ENCODE assay signal across 9 cellular contexts in the genomic region with DNA sequence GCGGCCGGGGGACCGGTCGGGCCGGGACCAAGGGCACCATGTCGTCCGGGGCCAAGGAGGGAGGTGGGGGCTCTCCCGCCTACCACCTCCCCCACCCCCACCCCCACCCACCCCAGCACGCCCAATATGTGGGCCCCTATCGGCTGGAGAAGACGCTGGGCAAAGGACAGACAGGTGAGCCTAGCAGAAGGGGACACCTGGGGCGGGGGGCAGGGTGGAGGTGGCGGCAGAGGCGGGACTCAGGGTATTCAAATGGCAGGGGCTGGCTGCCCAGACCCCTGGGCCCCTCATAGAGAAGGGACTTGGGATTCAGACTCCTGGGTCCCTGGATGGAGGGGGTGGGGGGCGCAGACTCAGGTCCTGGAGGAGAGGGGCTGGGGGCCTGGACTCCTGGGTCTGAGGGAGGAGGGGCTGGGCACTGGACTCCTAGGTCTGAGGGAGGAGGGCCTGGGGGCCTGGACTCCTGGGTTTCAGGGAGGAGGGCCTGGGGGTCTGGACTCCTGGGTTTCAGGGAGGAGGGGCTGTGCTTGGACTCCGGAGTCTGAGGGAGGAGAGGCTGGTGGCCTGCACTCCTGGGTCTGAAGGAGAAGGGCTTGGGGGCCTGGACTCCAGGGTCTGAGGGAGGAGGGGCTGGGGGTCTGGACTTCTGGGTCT. TPM values are rescaled to one million over a fixed set of nuclear protein-coding genes. Genes with fewer than 3 reads are reported as not detected.
DNase-seq lines count a peak whose midpoint lies in the region; ATAC-seq, FAIRE-seq and TF ChIP-seq lines count a peak whose summit lies in the region.
"Had no signal": no experiment of that assay in that cellular context is flagged by ENCODE, and none has a peak within 500 bp of the region (broad histone marks: within the 10 kb centered on the region; RNA-seq: fewer than 3 reads in every experiment).

No MANE protein-coding gene starts in this region.

- H3K27ac ChIP-seq in mammary epithelial cell (ENCODE audit: insufficient read depth, low read depth, low read length) (no peak overlapping the region), K562 (ENCODE audit: extremely low read depth, low read depth, low read length) (peak overlapping the region; percentile 52; the same call in 1 of the 3 replicates), lower lobe of right lung (no peak overlapping the region), urinary bladder (ENCODE audit: low read depth) (no peak overlapping the region)

- H3K9me1 ChIP-seq in K562 (ENCODE audit: control insufficient read depth, insufficient read depth, low read length) = no peaks in the 10 kb centered on the region

- H3K4me3 ChIP-seq in mammary epithelial cell (replicated peaks in 1 of 3; ENCODE audit: insufficient read depth in 1 of 3, low read depth in 2 of 3, low read length in 3 of 3) = no peak overlapping the region
- H3K4me3 ChIP-seq in K562 = peak overlapping the region; percentile 42
- peak overlapping the region; percentile 29 for H3K4me3 ChIP-seq in lower lobe of right lung
- peak overlapping the region; percentile 64 for H3K4me3 ChIP-seq in urinary bladder (ENCODE audit: low read depth, low read length)

- peak overlapping the region; percentile 47 for H3K4me3 Mint-ChIP-seq in MCF 10A (ENCODE audit: unreplicated experiment)

- H3K79me2 ChIP-seq in mammary epithelial cell (ENCODE audit: insufficient read depth, low read length) = peaks cover 1% of the 10 kb centered on the region
- peaks cover 3% of the 10 kb centered on the region; the same call in 1 of the 3 replicates for H3K79me2 ChIP-seq in K562 (ENCODE audit: control insufficient read depth, insufficient read depth, low read length)

- H4K20me1 ChIP-seq in mammary epithelial cell (ENCODE audit: insufficient read depth, low read length) (no peaks in the 10 kb centered on the region), K562 (replicated peaks; ENCODE audit: control insufficient read depth, insufficient read depth, low read length) (no peaks in the 10 kb centered on the region)

- CTCF ChIA-PET in MCF 10A (lab: Yijun Ruan, JAX) (interaction anchor here (0.6 kb wide), 1 partner anchor 102 kb away, joined by 3 read pairs; no protein-coding TSS in a partner anchor), mammary epithelial cell (lab: Charles Lee; ENCODE audit: low non-redundant PET) (no interaction called here), K562 (lab: Yijun Ruan, JAX; ENCODE audit: low intra/inter-chr PET ratio) (no interaction called here)

- POLR2A ChIA-PET in MCF 10A (lab: Yijun Ruan, JAX) = no interaction called here
- POLR2A ChIA-PET in K562 (lab: Yijun Ruan, JAX) = no interaction called here

- H3K9ac ChIP-seq in mammary epithelial cell (ENCODE audit: insufficient read depth, low read length) (no peak overlapping the region), K562 (ENCODE audit: insufficient read depth in 1 of 2, low read depth in 2 of 2, low read length in 2 of 2) (peak overlapping the region in 1 of 2 experiments; percentile 81; a peak in 2 of 4 replicates)

- no peak for TF ChIP-seq CTCF in MCF 10A (IDR thresholded peaks at IDR 0.05; ENCODE audit: unreplicated experiment)
- no peak for TF ChIP-seq CTCF in mammary epithelial cell (conservative IDR thresholded peaks at IDR 0.05 in 1 of 2, IDR thresholded peaks at IDR 0.05 in 1 of 2; ENCODE audit: extremely low read depth in 1 of 2, insufficient read depth in 1 of 2, low read depth in 1 of 2, low read length in 2 of 2)
- TF ChIP-seq CTCF in K562 (IDR thresholded peaks at IDR 0.05 in 2 of 3, conservative IDR thresholded peaks at IDR 0.05 in 1 of 3; ENCODE audit: insufficient read depth in 2 of 3, low read depth in 1 of 3, low read length in 3 of 3) = no peak
- TF ChIP-seq CTCF in lower lobe of right lung (IDR thresholded peaks at IDR 0.05) = no peak

- no peak for TF ChIP-seq EP300 in K562 (IDR thresholded peaks at IDR 0.05; ENCODE audit: low read length)

- no peak for TF ChIP-seq RAD21 in K562 (CRISPR knock-in tag; conservative IDR thresholded peaks at IDR 0.05 in 1 of 2, IDR thresholded peaks at IDR 0.05 in 1 of 2)

- H2AFZ ChIP-seq in mammary epithelial cell (ENCODE audit: low read depth, low read length) = no peak overlapping the region
- no peak overlapping the region for H2AFZ ChIP-seq in K562 (ENCODE audit: low read depth, low read length)

- H3K36me3 ChIP-seq in mammary epithelial cell (ENCODE audit: insufficient read depth, low read length) (no peaks in the 10 kb centered on the region), K562 (ENCODE audit: control insufficient read depth, insufficient read depth, low read length) (no peaks in the 10 kb centered on the region), lower lobe of right lung (no peaks in the 10 kb centered on the region), urinary bladder (ENCODE audit: insufficient read depth) (no peaks in the 10 kb centered on the region)

- no peak for ATAC-seq in K562
- ATAC-seq in lower lobe of right lung = no peak
- ATAC-seq in HG03469 (IDR thresholded peaks at IDR 0.05; ENCODE audit: unreplicated experiment) = no peak
- no peak for ATAC-seq in HG02588 (IDR thresholded peaks at IDR 0.05; ENCODE audit: unreplicated experiment)

- H3K4me1 Mint-ChIP-seq in MCF 10A (ENCODE audit: insufficient read depth, unreplicated experiment) = peaks cover 28% of the 10 kb centered on the region

- H3K36me3 Mint-ChIP-seq in MCF 10A (ENCODE audit: insufficient read depth, unreplicated experiment) = no peaks in the 10 kb centered on the region

- BruUV-seq in MCF 10A (replicated peaks; lab: Mats Ljungman, UMichigan) (no TSS peak), mammary epithelial cell (replicated peaks; lab: Mats Ljungman, UMichigan) (no TSS peak), K562 (replicated peaks; lab: Mats Ljungman, UMichigan) (no TSS peak)

- no peaks in the 10 kb centered on the region for H3K4me1 ChIP-seq in mammary epithelial cell (ENCODE audit: insufficient read depth, low read length)
- H3K4me1 ChIP-seq in K562 (replicated peaks in 1 of 2; ENCODE audit: control insufficient read depth in 2 of 2, insufficient read depth in 2 of 2, low read length in 2 of 2) = peaks cover 14 to 44% of the 10 kb centered on the region in 2 experiments
- peaks cover 8% of the 10 kb centered on the region for H3K4me1 ChIP-seq in lower lobe of right lung
- no peaks in the 10 kb centered on the region for H3K4me1 ChIP-seq in urinary bladder (ENCODE audit: insufficient read depth)

- FAIRE-seq in K562 (lab: Jason Lieb, UNC) = no peak

- intact Hi-C loops in MCF 10A (cut with micrococcal nuclease) (no loop called here), mammary epithelial cell (cut with micrococcal nuclease) (loop anchor here (5.0 kb wide), 1 partner anchor 117 kb away; a partner anchor contains a TSS), K562 (cut with micrococcal nuclease) (no loop called here), lower lobe of right lung (cut with DNase I) (no loop called here)

- WGBS in mammary epithelial cell (ENCODE audit: low coverage, missing lambda C conversion rate) = 100% methylated on average over 1 of the region's 16 CpGs
- WGBS in K562 (ENCODE audit: insufficient coverage, low coverage, missing lambda C conversion rate) = no CpG with 5 or more reads among the region's 16 CpGs
- WGBS in urinary bladder = 13% methylated on average over 16 of the region's 16 CpGs

- no peak for TF ChIP-seq POLR2A in K562 (conservative IDR thresholded peaks at IDR 0.05)

- H3K27me3 ChIP-seq in mammary epithelial cell (ENCODE audit: insufficient read depth, low read length) (no peaks in the 10 kb centered on the region), K562 (ENCODE audit: control insufficient read depth in 2 of 2, insufficient read depth in 2 of 2, low read length in 2 of 2) (no peaks in the 10 kb centered on the region), lower lobe of right lung (ENCODE audit: low read depth) (peaks cover 11% of the 10 kb centered on the region)

- dilution Hi-C loops in mammary epithelial cell (cut with HindIII; ENCODE audit: low sequenced_read_pairs) = no loop called here

- H3K9me3 ChIP-seq in mammary epithelial cell (replicated peaks; ENCODE audit: insufficient read depth, low read length) = no peaks in the 10 kb centered on the region
- H3K9me3 ChIP-seq in K562 (replicated peaks; ENCODE audit: control insufficient read depth, insufficient read depth, low read depth, low read length) = no peaks in the 10 kb centered on the region
- H3K9me3 ChIP-seq in lower lobe of right lung = no peaks in the 10 kb centered on the region

- in situ Hi-C loops in mammary epithelial cell (cut with MboI; ENCODE audit: low sequenced_read_pairs in 2 of 2) (no loop called here), K562 (cut with MboI) (loop anchor here (10.0 kb wide), 1 partner anchor 340 kb away; a partner anchor contains a TSS)

- DNase-seq in MCF 10A (ENCODE audit: unreplicated experiment) (no peak), mammary epithelial cell (no peak), K562 (ENCODE audit: extremely low read depth in 1 of 4, low spot score in 3 of 4) (no peak), lower lobe of right lung (no peak), SIG-M5 treated with dmso at 0.1 percent for 504 hours (lab: John Stamatoyannopoulos, UW; ENCODE audit: unreplicated experiment) (no peak)
- DNase-seq: SW 1271 had no signal

- no peaks in the 10 kb centered on the region for H3K9me3 Mint-ChIP-seq in MCF 10A (ENCODE audit: unreplicated experiment)

- no peak overlapping the region for H3K27ac Mint-ChIP-seq in MCF 10A (ENCODE audit: low read depth, unreplicated experiment)

- peaks cover 12% of the 10 kb centered on the region for H3K27me3 Mint-ChIP-seq in MCF 10A (ENCODE audit: insufficient read depth, unreplicated experiment)

- H3K4me2 ChIP-seq in mammary epithelial cell (ENCODE audit: insufficient read depth, low read depth, low read length) (no peak overlapping the region), K562 (ENCODE audit: insufficient read depth, low read length) (no peak overlapping the region)

RNA-seq across cellular contexts. Expression of a gene that starts 0.7 kb away (rescaled TPM):
- 3.8 and 5.1 TPM in 2 replicates for total RNA-seq in MCF 10A (2022)
- total RNA-seq in mammary epithelial cell = 1 to 10 TPM; 1.5 to 4.2 TPM
- polyA plus RNA-seq in mammary epithelial cell = 0.27 TPM
- 0.36 TPM for polyA minus RNA-seq in mammary epithelial cell
- total RNA-seq in K562 (2011; cell fraction: chromatin; rRNA removed; ENCODE audit: low replicate concordance) = 28.5 and 48.4 TPM in 2 replicates
- total RNA-seq in K562 (2011; cell fraction: nucleolus; rRNA removed) = 21.7 and 25.3 TPM in 2 replicates
- 13.4 and 18.0 TPM in 2 replicates for total RNA-seq in K562 (2011; cell fraction: nucleoplasm; rRNA removed)
- 3.8 and 5.0 TPM in 2 replicates for total RNA-seq in K562 (2014; rRNA removed)
- 1.6 and 1.7 TPM in 2 replicates for total RNA-seq in K562 (2014; rRNA removed; fragmentation: Illumina TruSeq; extraction: Trizol)
- total RNA-seq in K562 (2015; rRNA removed; fragmentation: Illumina TruSeq; extraction: Trizol) = 1.3 and 1.7 TPM in 2 replicates
- 5.6 and 8.1 TPM in 2 replicates for total RNA-seq in K562 (2021)
- 3.5 and 3.6 TPM in 2 replicates for polyA plus RNA-seq in K562 (2011; rRNA removed)
- polyA plus RNA-seq in K562 (2011; cell fraction: cytosol; rRNA removed) = 4.7 and 5.3 TPM in 2 replicates
- 46.8 and 66.1 TPM in 2 replicates for polyA plus RNA-seq in K562 (2011; cell fraction: nucleus; rRNA removed)
- polyA plus RNA-seq in K562 (2012) = 4.6 and 18.4 TPM in 2 replicates
- polyA plus RNA-seq in K562 (2014; fragmentation: Illumina TruSeq; extraction: Trizol) = 4.3 and 4.5 TPM in 2 replicates
- not detected for polyA plus RNA-seq in K562 (2014; fragmentation: Nextera tagmentation; extraction: Ambion mirVana)
- polyA plus RNA-seq in K562 (2014; rRNA removed) = 9.3 and 9.8 TPM in 2 replicates
- polyA minus RNA-seq in K562 (2011; rRNA and poly(A)+ RNA removed) = 1.7 and 2.2 TPM in 2 replicates
- 1.1 and 2.1 TPM in 2 replicates for polyA minus RNA-seq in K562 (2011; cell fraction: cytosol; rRNA and poly(A)+ RNA removed)
- 7.0 and 11.6 TPM in 2 replicates for polyA minus RNA-seq in K562 (2011; cell fraction: nucleus; rRNA and poly(A)+ RNA removed)
- 1.0 TPM for total RNA-seq in lower lobe of right lung
- 9.7 TPM for total RNA-seq in urinary bladder
- polyA plus RNA-seq in urinary bladder = 8.8 TPM

RNA-seq across cellular contexts. Expression of a gene that starts 4.6 kb away (rescaled TPM):
- total RNA-seq in MCF 10A (2022) (49.2 and 53.1 TPM in 2 replicates), mammary epithelial cell (10 to 100 TPM; 27.5 to 42.9 TPM), K562 (2014; rRNA removed) (54.6 and 63.3 TPM in 2 replicates), K562 (2014; rRNA removed; fragmentation: Illumina TruSeq; extraction: Trizol) (12.3 and 13.9 TPM in 2 replicates), K562 (2015; rRNA removed; fragmentation: Illumina TruSeq; extraction: Trizol) (38.7 and 41.3 TPM in 2 replicates), K562 (2021) (81.3 and 85.8 TPM in 2 replicates), lower lobe of right lung (23.9 TPM), urinary bladder (6.5 TPM)
- polyA plus RNA-seq in mammary epithelial cell (36.7 TPM), K562 (2011; rRNA removed) (20.6 and 30.4 TPM in 2 replicates), K562 (2014; fragmentation: Illumina TruSeq; extraction: Trizol) (21.8 and 37.7 TPM in 2 replicates), K562 (2014; fragmentation: Nextera tagmentation; extraction: Ambion mirVana) (1 to 10 TPM in 1 of 2 experiments, under 1 TPM in 1; 0.83 to 1.5 TPM), K562 (2014; rRNA removed) (59.0 and 62.3 TPM in 2 replicates), urinary bladder (56.3 TPM)
- 19.2 TPM for polyA minus RNA-seq in mammary epithelial cell
- total RNA-seq in K562 (2011; cell fraction: chromatin; rRNA removed; ENCODE audit: low replicate concordance) = 1.8 and 7.4 TPM in 2 replicates
- 14.1 and 16.0 TPM in 2 replicates for total RNA-seq in K562 (2011; cell fraction: nucleolus; rRNA removed)
- 5.8 and 8.5 TPM in 2 replicates for total RNA-seq in K562 (2011; cell fraction: nucleoplasm; rRNA removed)
- polyA plus RNA-seq in K562 (2011; cell fraction: cytosol; rRNA removed) = 38.3 and 103 TPM in 2 replicates
- 17.4 and 24.9 TPM in 2 replicates for polyA plus RNA-seq in K562 (2011; cell fraction: nucleus; rRNA removed)
- polyA plus RNA-seq in K562 (2012) = 67.2 and 80.0 TPM in 2 replicates
- 5.2 and 9.1 TPM in 2 replicates for polyA minus RNA-seq in K562 (2011; rRNA and poly(A)+ RNA removed)
- 23.1 and 31.8 TPM in 2 replicates for polyA minus RNA-seq in K562 (2011; cell fraction: cytosol; rRNA and poly(A)+ RNA removed)
- 6.2 and 6.8 TPM in 2 replicates for polyA minus RNA-seq in K562 (2011; cell fraction: nucleus; rRNA and poly(A)+ RNA removed)

RNA-seq across cellular contexts. Expression of a gene that starts 25.7 kb away (rescaled TPM):
- 70.6 and 78.9 TPM in 2 replicates for total RNA-seq in MCF 10A (2022)
- total RNA-seq in mammary epithelial cell = 10 to 100 TPM; 28.3 to 74.2 TPM
- 50.8 TPM for polyA plus RNA-seq in mammary epithelial cell
- polyA minus RNA-seq in mammary epithelial cell = 115 TPM
- 138 and 331 TPM in 2 replicates for total RNA-seq in K562 (2011; cell fraction: chromatin; rRNA removed; ENCODE audit: low replicate concordance)
- total RNA-seq in K562 (2011; cell fraction: nucleolus; rRNA removed) = 170 and 181 TPM in 2 replicates
- 119 and 126 TPM in 2 replicates for total RNA-seq in K562 (2011; cell fraction: nucleoplasm; rRNA removed)
- total RNA-seq in K562 (2014; rRNA removed) = 58.3 and 78.9 TPM in 2 replicates
- 25.5 and 28.1 TPM in 2 replicates for total RNA-seq in K562 (2014; rRNA removed; fragmentation: Illumina TruSeq; extraction: Trizol)
- 37.2 and 39.6 TPM in 2 replicates for total RNA-seq in K562 (2015; rRNA removed; fragmentation: Illumina TruSeq; extraction: Trizol)
- total RNA-seq in K562 (2021) = 115 and 135 TPM in 2 replicates
- 37.0 and 59.5 TPM in 2 replicates for polyA plus RNA-seq in K562 (2011; rRNA removed)
- 51.6 and 73.6 TPM in 2 replicates for polyA plus RNA-seq in K562 (2011; cell fraction: cytosol; rRNA removed)
- 101 and 109 TPM in 2 replicates for polyA plus RNA-seq in K562 (2011; cell fraction: nucleus; rRNA removed)
- 69.7 and 88.1 TPM in 2 replicates for polyA plus RNA-seq in K562 (2012)
- 42.6 and 75.6 TPM in 2 replicates for polyA plus RNA-seq in K562 (2014; fragmentation: Illumina TruSeq; extraction: Trizol)
- under 1 TPM; 0.48 to 0.89 TPM for polyA plus RNA-seq in K562 (2014; fragmentation: Nextera tagmentation; extraction: Ambion mirVana)
- 72.9 and 82.6 TPM in 2 replicates for polyA plus RNA-seq in K562 (2014; rRNA removed)
- 47.1 and 60.9 TPM in 2 replicates for polyA minus RNA-seq in K562 (2011; rRNA and poly(A)+ RNA removed)
- polyA minus RNA-seq in K562 (2011; cell fraction: cytosol; rRNA and poly(A)+ RNA removed) = 68.7 and 77.1 TPM in 2 replicates
- polyA minus RNA-seq in K562 (2011; cell fraction: nucleus; rRNA and poly(A)+ RNA removed) = 31.9 and 52.0 TPM in 2 replicates
- total RNA-seq in lower lobe of right lung = 69.1 TPM
- total RNA-seq in urinary bladder = 14.5 TPM
- 43.1 TPM for polyA plus RNA-seq in urinary bladder

RNA-seq across cellular contexts. Expression of a gene that starts 40.6 kb away (rescaled TPM):
- total RNA-seq in MCF 10A (2022) (not detected in 2 replicates), mammary epithelial cell (not detected), K562 (2014; rRNA removed) (0.91 and 1.0 TPM in 2 replicates), K562 (2014; rRNA removed; fragmentation: Illumina TruSeq; extraction: Trizol) (0.47 TPM in 1 of 2 replicates, not detected in the other), K562 (2015; rRNA removed; fragmentation: Illumina TruSeq; extraction: Trizol) (0.57 and 1.3 TPM in 2 replicates), K562 (2021) (1.2 and 1.4 TPM in 2 replicates), lower lobe of right lung (45.5 TPM), urinary bladder (0.48 TPM)
- polyA plus RNA-seq in mammary epithelial cell (not detected), K562 (2011; rRNA removed) (0.55 and 0.67 TPM in 2 replicates), K562 (2014; fragmentation: Illumina TruSeq; extraction: Trizol) (0.56 and 0.82 TPM in 2 replicates), K562 (2014; fragmentation: Nextera tagmentation; extraction: Ambion mirVana) (not detected), K562 (2014; rRNA removed) (0.47 and 0.74 TPM in 2 replicates), urinary bladder (1.7 TPM)
- not detected for polyA minus RNA-seq in mammary epithelial cell
- total RNA-seq in K562 (2011; cell fraction: chromatin; rRNA removed; ENCODE audit: low replicate concordance) = 1.7 and 5.3 TPM in 2 replicates
- 4.7 and 5.2 TPM in 2 replicates for total RNA-seq in K562 (2011; cell fraction: nucleolus; rRNA removed)
- total RNA-seq in K562 (2011; cell fraction: nucleoplasm; rRNA removed) = 2.2 and 3.8 TPM in 2 replicates
- 1.2 and 2.9 TPM in 2 replicates for polyA plus RNA-seq in K562 (2011; cell fraction: cytosol; rRNA removed)
- polyA plus RNA-seq in K562 (2011; cell fraction: nucleus; rRNA removed) = 1.1 and 3.2 TPM in 2 replicates
- 1.2 and 3.1 TPM in 2 replicates for polyA plus RNA-seq in K562 (2012)
- not detected in 2 replicates for polyA minus RNA-seq in K562 (2011; rRNA and poly(A)+ RNA removed)
- polyA minus RNA-seq in K562 (2011; cell fraction: cytosol; rRNA and poly(A)+ RNA removed) = 2.3 TPM in 1 of 2 replicates, not detected in the other
- polyA minus RNA-seq in K562 (2011; cell fraction: nucleus; rRNA and poly(A)+ RNA removed) = 1.00 and 1.2 TPM in 2 replicates

RNA-seq across cellular contexts. Expression of a gene that starts 55.1 kb away (rescaled TPM):
- total RNA-seq in MCF 10A (2022) (12.9 and 16.8 TPM in 2 replicates), mammary epithelial cell (10 to 100 TPM; 15.6 to 18.8 TPM), K562 (2014; rRNA removed) (35.6 and 38.2 TPM in 2 replicates), K562 (2014; rRNA removed; fragmentation: Illumina TruSeq; extraction: Trizol) (3.7 and 8.2 TPM in 2 replicates), K562 (2015; rRNA removed; fragmentation: Illumina TruSeq; extraction: Trizol) (11.0 and 12.5 TPM in 2 replicates), K562 (2021) (50.7 and 53.5 TPM in 2 replicates), lower lobe of right lung (14.7 TPM), urinary bladder (9.3 TPM)
- polyA plus RNA-seq in mammary epithelial cell (8.4 TPM), K562 (2011; rRNA removed) (22.8 and 36.8 TPM in 2 replicates), K562 (2014; fragmentation: Illumina TruSeq; extraction: Trizol) (16.6 and 22.7 TPM in 2 replicates), K562 (2014; fragmentation: Nextera tagmentation; extraction: Ambion mirVana) (under 1 TPM; 0.15 to 0.17 TPM), K562 (2014; rRNA removed) (42.7 and 50.2 TPM in 2 replicates), urinary bladder (10.2 TPM)
- polyA minus RNA-seq in mammary epithelial cell = 9.0 TPM
- total RNA-seq in K562 (2011; cell fraction: chromatin; rRNA removed; ENCODE audit: low replicate concordance) = 62.4 and 157 TPM in 2 replicates
- total RNA-seq in K562 (2011; cell fraction: nucleolus; rRNA removed) = 117 and 126 TPM in 2 replicates
- total RNA-seq in K562 (2011; cell fraction: nucleoplasm; rRNA removed) = 79.2 and 82.9 TPM in 2 replicates
- 25.5 and 46.8 TPM in 2 replicates for polyA plus RNA-seq in K562 (2011; cell fraction: cytosol; rRNA removed)
- polyA plus RNA-seq in K562 (2011; cell fraction: nucleus; rRNA removed) = 121 and 175 TPM in 2 replicates
- 42.5 and 52.7 TPM in 2 replicates for polyA plus RNA-seq in K562 (2012)
- polyA minus RNA-seq in K562 (2011; rRNA and poly(A)+ RNA removed) = 7.6 and 10.5 TPM in 2 replicates
- 14.4 and 16.3 TPM in 2 replicates for polyA minus RNA-seq in K562 (2011; cell fraction: cytosol; rRNA and poly(A)+ RNA removed)
- 40.8 and 44.9 TPM in 2 replicates for polyA minus RNA-seq in K562 (2011; cell fraction: nucleus; rRNA and poly(A)+ RNA removed)

Comparison
In these comparisons a context has a peak if more than half of its experiments do, and no peak if none do; other contexts are left out.
1. H3K4me3 ChIP-seq: peak in K562 (single experiment), lower lobe of right lung (single experiment) and urinary bladder (single experiment); none in mammary epithelial cell (0 of 3).